In genomic region chr6:15404700-15404980, GRCh38 we compare ENCODE assay signal across 15 cellular contexts.
DNase-seq lines count a peak whose midpoint lies in the region; ATAC-seq and TF ChIP-seq lines count a peak whose summit lies in the region.
"Had no signal": no experiment of that assay in that cellular context is flagged by ENCODE, and none has a peak within 500 bp of the region (broad histone marks: within the 10 kb centered on the region; RNA-seq: fewer than 3 reads in every experiment).

No MANE protein-coding gene starts in this region.

- no peaks in the 10 kb centered on the region for H3K27me3 ChIP-seq in BLaER1 treated with 17β-estradiol and CSF1 and Interleukin-3, amounts not matched to agents 10 nM and 100 nM
- H3K27me3 ChIP-seq in HUES48 (ENCODE audit: control insufficient read depth, insufficient read depth, low read length), result no peaks in the 10 kb centered on the region
- H3K27me3 ChIP-seq in transverse colon, result no peaks in the 10 kb centered on the region

- H3K36me3 ChIP-seq in BLaER1 treated with 17β-estradiol and CSF1 and Interleukin-3, amounts not matched to agents 10 nM and 100 nM, result peaks cover 0 to 6% (median 0%) of the 10 kb centered on the region in 11 experiments; a peak in 1 of 22 replicates
- H3K36me3 ChIP-seq in HUES48 (ENCODE audit: control insufficient read depth, insufficient read depth, low read length) (0 out of 2 replicates have a peak, but pooled peaks cover under 1% of the 10 kb centered on the region), transverse colon (no peaks in the 10 kb centered on the region)
- H3K36me3 ChIP-seq: prostate gland had no signal

- H3K4me3 Mint-ChIP-seq in nephron progenitor cell, result no peak overlapping the region

- TF ChIP-seq POLR2A in transverse colon (IDR thresholded peaks at IDR 0.05), result no peak

- H3K4me3 ChIP-seq in BLaER1 treated with 17β-estradiol and CSF1 and Interleukin-3, amounts not matched to agents 10 nM and 100 nM, result no peak overlapping the region
- H3K4me3 ChIP-seq in HUES48 (ENCODE audit: low read depth, low read length), result no peak overlapping the region
- no peak overlapping the region for H3K4me3 ChIP-seq in transverse colon
- H3K4me3 ChIP-seq: prostate gland had no signal

- no peak for TF ChIP-seq CTCF in nephron progenitor cell (IDR thresholded peaks at IDR 0.05)
- no peak for TF ChIP-seq CTCF in transverse colon (IDR thresholded peaks at IDR 0.05)

- H3K36me3 Mint-ChIP-seq in nephron progenitor cell (ENCODE audit: low read depth), result peaks cover 5% of the 10 kb centered on the region

- no peaks in the 10 kb centered on the region for H3K27me3 Mint-ChIP-seq in nephron progenitor cell (ENCODE audit: low read depth, poor library complexity)
- H3K27me3 Mint-ChIP-seq: stimulated activated naive B cell treated with anti-CD40 and anti-IgM and Interleukin-4, amounts not matched to agents 10 μg/mL and 1 μg/mL and 100 μg/mL, for 72 hours had no signal

- H3K9me3 Mint-ChIP-seq in nephron progenitor cell, result no peaks in the 10 kb centered on the region
- H3K9me3 Mint-ChIP-seq: stimulated activated naive B cell treated with anti-CD40 and anti-IgM and Interleukin-4, amounts not matched to agents 10 μg/mL and 1 μg/mL and 100 μg/mL, for 72 hours had no signal

- no peak for DNase-seq in caudate nucleus (lab: John Stamatoyannopoulos, UW)
- DNase-seq in nephron progenitor cell, result no peak
- DNase-seq in NCI-H446 (lab: John Stamatoyannopoulos, UW), result no peak
- DNase-seq in transverse colon, result no peak
- DNase-seq: activated CD4-positive, CD25-positive, alpha-beta regulatory T cell; GOT3; SK-N-SH; stimulated activated naive B cell treated with anti-CD40 and anti-IgM and Interleukin-4, amounts not matched to agents 10 μg/mL and 1 μg/mL and 100 μg/mL, for 72 hours; T-helper 9 cell; trophoblast cell had no signal

- H3K4me1 ChIP-seq in BLaER1 treated with 17β-estradiol and CSF1 and Interleukin-3, amounts not matched to agents 10 nM and 100 nM, result peaks cover 89 to 100% (median 100%) of the 10 kb centered on the region in 10 experiments
- H3K4me1 ChIP-seq in HUES48 (ENCODE audit: control insufficient read depth, insufficient read depth, low read length) (peaks cover 95% of the 10 kb centered on the region), transverse colon (peaks cover 12 to 47% (median 30%) of the 10 kb centered on the region in 4 donors)

- in situ Hi-C loops in transverse colon (cut with MboI; ENCODE audit: low pct_ligation_motif_present in 1 of 4, low pct_unique_long_range_greater_than_20kb in 1 of 4, low sequenced_read_pairs in 3 of 4), result no loop called here

- H3K9ac ChIP-seq in BLaER1 treated with 17β-estradiol and CSF1 and Interleukin-3, amounts not matched to agents 10 nM and 100 nM, result 0 out of 22 replicates have a peak overlapping the region, but pooled peaks of 3 of the 11 experiments have one; percentile 12 to 65 (median 37)
- no peak overlapping the region for H3K9ac ChIP-seq in HUES48 (ENCODE audit: low read depth, low read length)
- H3K9ac ChIP-seq: SK-N-SH had no signal

- TF ChIP-seq EP300 in transverse colon (IDR thresholded peaks at IDR 0.05; ENCODE audit: low read depth), result no peak

- H3K4me1 Mint-ChIP-seq in nephron progenitor cell, result peaks cover 92% of the 10 kb centered on the region

- H3K4me2 ChIP-seq in BLaER1 treated with 17β-estradiol and CSF1 and Interleukin-3, amounts not matched to agents 10 nM and 100 nM, result peak overlapping the region; percentile 79 to 96 (median 84); a peak in 21 of 22 replicates
- H3K4me2 ChIP-seq: SK-N-SH had no signal

- intact Hi-C loops in transverse colon (cut with DNase I; ENCODE audit: low total_unique reads), result no loop called here

- peak overlapping the region in 5 of 11 experiments; percentile 41 to 77 (median 67); a peak in 8 of 22 replicates for H3K27ac ChIP-seq in BLaER1 treated with 17β-estradiol and CSF1 and Interleukin-3, amounts not matched to agents 10 nM and 100 nM
- peak overlapping the region; percentile 13 for H3K27ac ChIP-seq in HUES48 (ENCODE audit: low read depth, low read length)
- peak overlapping the region; percentile 59 for H3K27ac ChIP-seq in caudate nucleus (ENCODE audit: low read depth, low read length)
- no peak overlapping the region for H3K27ac ChIP-seq in transverse colon
- H3K27ac ChIP-seq: prostate gland had no signal

- no peak for ATAC-seq in GM21528 (IDR thresholded peaks at IDR 0.05; ENCODE audit: low FRiP score, unreplicated experiment)
- no peak for ATAC-seq in HG03378 (IDR thresholded peaks at IDR 0.05; ENCODE audit: unreplicated experiment)

- no peaks in the 10 kb centered on the region for H3K9me3 ChIP-seq in BLaER1 treated with 17β-estradiol and CSF1 and Interleukin-3, amounts not matched to agents 10 nM and 100 nM (replicated peaks in 1 of 11)
- no peaks in the 10 kb centered on the region for H3K9me3 ChIP-seq in HUES48 (ENCODE audit: control insufficient read depth, insufficient read depth, low read length)
- H3K9me3 ChIP-seq in transverse colon, result no peaks in the 10 kb centered on the region
- H3K9me3 ChIP-seq: prostate gland, SK-N-SH had no signal

- peaks cover 61 to 99% (median 97%) of the 10 kb centered on the region in 11 experiments; a peak in 21 of 22 replicates for H4K20me1 ChIP-seq in BLaER1 treated with 17β-estradiol and CSF1 and Interleukin-3, amounts not matched to agents 10 nM and 100 nM

- peak overlapping the region; percentile 85 for H3K27ac Mint-ChIP-seq in nephron progenitor cell

Comparison
In these comparisons a context has a peak if more than half of its experiments do, and no peak if none do; other contexts are left out.
1. H3K27ac ChIP-seq: peak in HUES48 (single experiment) and caudate nucleus (single experiment); none in transverse colon (0 of 4).